1 cellular context compared by ENCODE assay signal in the genomic region with DNA sequence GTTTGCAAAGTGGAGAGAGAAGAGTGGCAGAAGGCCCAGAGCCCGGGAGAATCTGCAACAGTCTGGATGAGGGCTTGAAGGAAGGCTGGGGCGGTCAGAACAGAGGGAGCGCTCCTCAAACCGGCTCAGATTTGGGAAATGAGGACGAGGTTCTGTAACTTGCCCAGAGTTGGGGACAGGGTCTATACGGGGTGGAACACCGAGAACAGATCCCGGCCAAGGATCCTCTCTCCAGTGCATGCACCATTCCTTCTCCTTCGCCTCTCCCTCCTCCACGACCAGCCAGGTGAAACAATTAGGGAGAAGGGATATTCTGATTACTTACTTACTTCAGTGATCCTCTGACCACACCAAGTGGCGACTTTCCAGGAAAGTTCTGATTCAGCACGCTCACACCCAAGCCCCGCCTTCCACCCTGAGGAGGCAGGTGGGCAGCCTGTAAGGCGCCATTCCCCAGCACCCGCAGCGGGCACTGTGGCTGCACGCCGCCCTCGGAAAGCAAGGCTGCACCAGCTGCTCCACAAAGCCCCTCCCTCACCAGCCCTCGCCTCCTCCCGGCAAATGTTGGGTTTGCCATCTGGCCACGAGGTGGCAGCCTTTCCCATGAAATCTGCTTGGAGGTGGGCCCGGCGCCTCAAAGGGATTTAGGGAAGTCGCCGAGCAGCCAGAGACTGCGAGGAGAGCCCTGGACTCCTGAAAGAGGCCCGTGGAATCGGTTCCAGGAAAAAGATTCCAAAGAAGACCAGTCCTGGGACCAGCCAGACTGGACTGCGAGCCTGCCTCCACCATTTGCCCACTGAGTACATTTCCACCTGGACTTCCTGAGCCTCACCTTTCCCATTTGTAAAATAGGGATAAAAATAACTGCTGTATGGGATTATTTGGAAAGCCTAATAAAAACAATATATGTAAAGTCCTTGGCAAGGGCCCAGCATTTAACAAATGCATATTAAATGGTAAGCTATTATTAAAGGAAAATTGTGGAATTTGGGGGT.
TF ChIP-seq lines count a peak whose summit lies in the region.

No MANE protein-coding gene starts in this region.

TF ChIP-seq in K562, 482 proteins besides CTCF, POLR2A, EP300 and RAD21 (continued from another document and continues in another):
- TF ChIP-seq MTA1 (IDR thresholded peaks at IDR 0.05; ENCODE audit: borderline replicate concordance) (no peak), CLOCK (CRISPR knock-in tag; IDR thresholded peaks at IDR 0.05; ENCODE audit: borderline replicate concordance) (no peak), SPI1 (IDR thresholded peaks at IDR 0.05; ENCODE audit: borderline replicate concordance, low read depth, low read length) (peak; percentile 78), DNMT1 (IDR thresholded peaks at IDR 0.05) (no peak), CBX3 (IDR thresholded peaks at IDR 0.05; ENCODE audit: borderline replicate concordance in 1 of 2, low read length in 2 of 2) (no peak), L3MBTL2 (IDR thresholded peaks at IDR 0.05) (0 out of 2 replicates have a peak, but pooled peaks have one; percentile 26), ARID3A (IDR thresholded peaks at IDR 0.05; ENCODE audit: borderline replicate concordance, low read depth, low read length) (no peak), MEF2A (IDR thresholded peaks at IDR 0.05; ENCODE audit: control insufficient read depth, low read depth, low read length) (no peak), CBFA2T3 (IDR thresholded peaks at IDR 0.05) (no peak), MAZ (CRISPR knock-in tag; conservative IDR thresholded peaks at IDR 0.05 in 1 of 2, IDR thresholded peaks at IDR 0.05 in 1 of 2) (peak; percentile 47 to 76; a peak in 3 of 4 replicates), TRIM28 (IDR thresholded peaks at IDR 0.05) (no peak), TFAP4 (CRISPR knock-in tag; IDR thresholded peaks at IDR 0.05; ENCODE audit: borderline replicate concordance) (peak; percentile 79), TCF15 (CRISPR knock-in tag; IDR thresholded peaks at IDR 0.05) (no peak), ARID2 (IDR thresholded peaks at IDR 0.05) (0 out of 2 replicates have a peak, but pooled peaks have one; percentile 29), ZNF77 (CRISPR knock-in tag; IDR thresholded peaks at IDR 0.05) (no peak), CEBPB (tag; IDR thresholded peaks at IDR 0.05) (no peak), SMC3 (conservative IDR thresholded peaks at IDR 0.05; ENCODE audit: insufficient read depth, low read depth, low read length) (peak; percentile 83), TEAD1 (CRISPR knock-in tag; IDR thresholded peaks at IDR 0.05) (no peak), EP400 (IDR thresholded peaks at IDR 0.05) (no peak), JUND (IDR thresholded peaks at IDR 0.05; ENCODE audit: borderline replicate concordance, low read depth, low read length) (0 out of 2 replicates have a peak, but pooled peaks have one; percentile 32), JUND (tag; IDR thresholded peaks at IDR 0.05; ENCODE audit: borderline replicate concordance, low read depth, low read length) (no peak), ERF (CRISPR knock-in tag; IDR thresholded peaks at IDR 0.05) (no peak), SRF (CRISPR knock-in tag; IDR thresholded peaks at IDR 0.05) (0 out of 4 replicates have a peak, but pooled peaks of 1 of the 2 experiments have one; percentile 18), DEAF1 (CRISPR knock-in tag; IDR thresholded peaks at IDR 0.05) (peak; percentile 64; the same call in 1 of the 2 replicates), SRSF9 (IDR thresholded peaks at IDR 0.05; ENCODE audit: borderline replicate concordance, low read depth, low read length) (no peak), HDAC2 (IDR thresholded peaks at IDR 0.05) (no peak), POLR2AphosphoS2 (IDR thresholded peaks at IDR 0.05; ENCODE audit: low read length) (no peak), CCAR2 (IDR thresholded peaks at IDR 0.05; ENCODE audit: low read depth, low read length) (no peak), CHD7 (IDR thresholded peaks at IDR 0.05; ENCODE audit: low read depth, low read length) (no peak), CREM (IDR thresholded peaks at IDR 0.05; ENCODE audit: low read depth) (peak; percentile 47), SP1 (CRISPR knock-in tag; IDR thresholded peaks at IDR 0.05) (0 out of 2 replicates have a peak, but pooled peaks have one; percentile 41), VEZF1 (CRISPR knock-in tag; IDR thresholded peaks at IDR 0.05) (peak; percentile 67), NFE2 (IDR thresholded peaks at IDR 0.05; ENCODE audit: low read depth) (no peak)
- TF ChIP-seq, protein P1, sequence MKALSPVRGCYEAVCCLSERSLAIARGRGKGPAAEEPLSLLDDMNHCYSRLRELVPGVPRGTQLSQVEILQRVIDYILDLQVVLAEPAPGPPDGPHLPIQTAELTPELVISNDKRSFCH (CRISPR knock-in tag; IDR thresholded peaks at IDR 0.05): no peak
- TF ChIP-seq, protein P1 (tag; IDR thresholded peaks at IDR 0.05): no peak
